Comparison of ENCODE assay signal across 16 cellular contexts in genomic region chr3:187238835-187239234, GRCh38. TPM values are rescaled to one million over a fixed set of nuclear protein-coding genes. Genes with fewer than 3 reads are reported as not detected.
"Had no signal": no experiment of that assay in that cellular context is flagged by ENCODE, and none has a peak within 500 bp of the region (broad histone marks: within the 10 kb centered on the region; RNA-seq: fewer than 3 reads in every experiment).

No MANE protein-coding gene starts in this region.

RNA-seq across cellular contexts. Expression of gene RTP1, which starts 41.5 kb away (rescaled TPM):
- total RNA-seq: esophagus mucosa, gastrocnemius medialis, left colon, left ventricle myocardium superior, lung, occipital lobe, prostate gland, right lobe of liver, skeletal muscle tissue, spleen, subcutaneous adipose tissue, tibial nerve, upper lobe of right lung, vagina had no signal
- polyA plus RNA-seq: heart right ventricle, keratinocyte, lung, spleen had no signal

RNA-seq across cellular contexts. Expression of gene MASP1, which starts 52.7 kb away (rescaled TPM):
- polyA plus RNA-seq: keratinocyte had no signal
